ENCODE assay signal across 8 cellular contexts in the genomic region with DNA sequence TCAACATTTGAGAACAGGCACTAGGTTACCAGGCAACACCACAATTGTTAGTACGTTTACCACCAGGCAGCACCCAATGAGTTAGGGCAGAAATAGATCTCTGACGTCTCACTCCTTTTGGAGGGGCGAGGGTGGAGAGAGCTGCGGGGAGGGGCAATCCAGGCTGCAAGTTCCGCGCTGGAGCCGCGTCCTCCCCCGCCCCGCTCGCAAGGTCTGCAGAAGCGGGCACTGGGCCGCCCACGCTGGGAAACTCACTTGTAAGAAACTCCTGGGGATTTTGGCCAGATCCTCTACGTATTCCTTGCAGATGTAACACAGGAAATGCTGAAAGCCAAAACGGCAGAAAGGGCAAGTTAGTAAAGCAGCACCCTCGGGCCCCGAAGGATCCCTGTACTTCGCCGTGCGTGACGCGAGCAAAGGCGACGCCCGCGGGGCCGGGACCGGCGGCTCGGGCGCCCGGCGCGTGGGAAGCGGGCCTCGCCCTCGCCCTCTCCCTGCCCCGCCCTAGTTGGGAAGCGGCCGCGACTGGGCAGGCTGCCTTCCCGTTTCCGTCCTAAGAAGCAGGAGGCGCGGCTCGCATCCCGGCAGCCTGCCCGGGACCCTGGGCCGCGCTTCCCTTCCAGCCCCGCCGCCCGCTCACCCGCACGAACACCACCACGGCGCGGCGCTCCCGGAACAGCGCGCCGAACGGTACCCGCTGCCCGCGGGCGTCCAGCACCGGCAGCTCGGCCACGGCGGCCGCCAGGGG. TPM values are rescaled to one million over a fixed set of nuclear protein-coding genes. Genes with fewer than 3 reads are reported as not detected.
A peak's percentile ranks its signal among the peaks of the same experiment; 100 is the strongest.
DNase-seq lines count a peak whose midpoint lies in the region; ATAC-seq and TF ChIP-seq lines count a peak whose summit lies in the region.

No MANE protein-coding gene starts in this region.

- H3K36me3 Mint-ChIP-seq in activated T-cell treated with anti-CD3 and anti-CD28 coated beads, Interleukin-2, amount 50 U/mL, for 4 hours (ENCODE audit: insufficient read depth), result peaks cover 8% of the 10 kb centered on the region

- peak; percentile 52 for ATAC-seq in GM19395 (IDR thresholded peaks at IDR 0.05; ENCODE audit: unreplicated experiment)
- ATAC-seq in activated T-cell treated with anti-CD3 and anti-CD28 coated beads, Interleukin-2, amount 50 U/mL, for 4 hours, result peak; percentile 70 to 72
- peak; percentile 82 for ATAC-seq in esophagus mucosa

- no peaks in the 10 kb centered on the region for H4K20me1 ChIP-seq in OCI-LY3 (ENCODE audit: insufficient read depth, low read length)

- TF ChIP-seq CTCF in BE2C (IDR thresholded peaks at IDR 0.05; ENCODE audit: low read depth, low read length) (no peak), OCI-LY3 (IDR thresholded peaks at IDR 0.05; ENCODE audit: low read depth, low read length) (no peak)

- H3K4me3 Mint-ChIP-seq in activated T-cell treated with anti-CD3 and anti-CD28 coated beads, Interleukin-2, amount 50 U/mL, for 4 hours, result peak overlapping the region; percentile 90

- H3K9me3 Mint-ChIP-seq in activated T-cell treated with anti-CD3 and anti-CD28 coated beads, Interleukin-2, amount 50 U/mL, for 4 hours, result no peaks in the 10 kb centered on the region

- H3K79me2 ChIP-seq in OCI-LY3 (ENCODE audit: low read length), result no peaks in the 10 kb centered on the region

- H3K36me3 ChIP-seq in BE2C, result no peaks in the 10 kb centered on the region
- H3K36me3 ChIP-seq in OCI-LY3 (replicated peaks; ENCODE audit: low read depth, low read length), result no peaks in the 10 kb centered on the region
- no peaks in the 10 kb centered on the region for H3K36me3 ChIP-seq in mucosa of stomach (ENCODE audit: control insufficient read depth, insufficient read depth, low read length)

- H3K4me1 ChIP-seq in BE2C (no peaks in the 10 kb centered on the region), OCI-LY3 (ENCODE audit: low read length) (peaks cover 3% of the 10 kb centered on the region; the same call in 1 of the 2 replicates), mucosa of stomach (ENCODE audit: control insufficient read depth, insufficient read depth, low read length) (peaks cover 9% of the 10 kb centered on the region)

- DNase-seq in BE2C (peak; percentile 66), HPDE6-E6E7 (ENCODE audit: extremely low spot score) (peak; percentile 52)
- DNase-seq in activated T-cell treated with anti-CD3 and anti-CD28 coated beads, Interleukin-2, amount 50 U/mL, for 4 hours, result peak; percentile 55
- peak; percentile 47 for DNase-seq in stimulated activated CD8-positive, alpha-beta memory T cell treated with anti-CD3 and anti-CD28 coated beads, Interleukin-4, amount 100 ng/mL, for 24 hours (ENCODE audit: low read depth)

- H3K4me3 ChIP-seq in BE2C (ENCODE audit: low read depth, low read length) (peak overlapping the region; percentile 58), OCI-LY3 (ENCODE audit: low read length) (peak overlapping the region; percentile 87), mucosa of stomach (ENCODE audit: low read length) (peak overlapping the region; percentile 44)

- no peak overlapping the region for H3K27ac ChIP-seq in OCI-LY3 (ENCODE audit: low read length)

- no peaks in the 10 kb centered on the region for H3K27me3 Mint-ChIP-seq in activated T-cell treated with anti-CD3 and anti-CD28 coated beads, Interleukin-2, amount 50 U/mL, for 4 hours (ENCODE audit: low read depth)

- H3K27me3 ChIP-seq in BE2C, result no peaks in the 10 kb centered on the region
- H3K27me3 ChIP-seq in OCI-LY3 (ENCODE audit: low read depth, low read length), result no peaks in the 10 kb centered on the region
- no peaks in the 10 kb centered on the region for H3K27me3 ChIP-seq in mucosa of stomach (ENCODE audit: control insufficient read depth, insufficient read depth, low read length)

- peak overlapping the region; percentile 74 for H3K4me2 ChIP-seq in OCI-LY3 (ENCODE audit: low read length)

- peaks cover 22% of the 10 kb centered on the region for H3K4me1 Mint-ChIP-seq in activated T-cell treated with anti-CD3 and anti-CD28 coated beads, Interleukin-2, amount 50 U/mL, for 4 hours (ENCODE audit: low read depth)

- H3K9me3 ChIP-seq in BE2C (no peaks in the 10 kb centered on the region), OCI-LY3 (ENCODE audit: insufficient read depth, low read length) (no peaks in the 10 kb centered on the region), mucosa of stomach (ENCODE audit: control insufficient read depth, low read length) (no peaks in the 10 kb centered on the region)

- H2AFZ ChIP-seq in OCI-LY3 (ENCODE audit: low read depth, low read length), result peak overlapping the region; percentile 37; the same call in 1 of the 2 replicates

- H3K9ac ChIP-seq in OCI-LY3 (ENCODE audit: low read length) (peak overlapping the region; percentile 39), mucosa of stomach (ENCODE audit: low read length) (peak overlapping the region; percentile 73)

RNA-seq across cellular contexts. Expression of gene PRXL2C, which starts 0.5 kb away (rescaled TPM):
- polyA plus RNA-seq in BE2C (2012; ENCODE audit: insufficient read depth, insufficient read length, low read depth), result 2.5 TPM
- total RNA-seq in activated T-cell treated with anti-CD3 and anti-CD28 coated beads, Interleukin-2, amount 50 U/mL, for 4 hours, result 10 to 100 TPM in 1 of 3 donors, 1 to 10 TPM in 2; 9.0 to 13.4 (median 9.1) TPM
- total RNA-seq in esophagus mucosa, result 5.8 TPM

RNA-seq across cellular contexts. Expression of gene CDC14B, which starts 35.0 kb away (rescaled TPM):
- polyA plus RNA-seq in BE2C (2012; ENCODE audit: insufficient read depth, insufficient read length, low read depth), result 0.83 TPM
- total RNA-seq in activated T-cell treated with anti-CD3 and anti-CD28 coated beads, Interleukin-2, amount 50 U/mL, for 4 hours, result 1 to 10 TPM; 1.7 to 2.9 (median 2.5) TPM
- total RNA-seq in esophagus mucosa, result 7.0 TPM
